In the genomic region with DNA sequence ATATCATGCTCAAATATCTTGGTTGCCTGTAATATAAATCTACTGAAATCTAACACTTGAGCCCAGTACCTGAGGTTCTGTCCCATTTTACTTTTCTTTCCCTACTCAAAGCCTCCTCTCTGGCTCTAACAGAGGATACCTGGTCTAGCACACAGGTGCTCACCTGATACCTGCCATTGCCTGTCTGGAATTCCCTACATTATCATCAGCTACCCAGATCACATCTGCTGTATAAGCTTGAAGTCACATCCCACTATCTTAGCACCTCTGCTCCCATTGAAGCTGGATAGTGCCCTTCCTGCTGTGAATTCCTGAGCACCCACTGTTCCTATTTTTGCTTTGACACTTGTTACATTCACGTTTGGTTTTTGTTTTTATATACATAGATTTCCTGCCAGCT, we compare ENCODE assay signal across 27 cellular contexts.
"Had no signal": no experiment of that assay in that cellular context is flagged by ENCODE, and none has a peak within 500 bp of the region (broad histone marks: within the 10 kb centered on the region; RNA-seq: fewer than 3 reads in every experiment).

No MANE protein-coding gene starts in this region.

- H3K4me1 Mint-ChIP-seq: mesothelial cell of epicardium, naive B cell had no signal

- H3K36me3 ChIP-seq: breast epithelium, ovary, prostate gland had no signal

- H3K9me3 Mint-ChIP-seq: central memory CD8-positive, alpha-beta T cell; dendritic cell treated with granulocyte-macrophage colony-stimulating factor and Interleukin-4, amounts not matched to agents 40 ng/mL and 50 ng/mL, for 4 days had no signal

- H3K27me3 Mint-ChIP-seq: activated CD8-positive, alpha-beta T cell treated with anti-CD3 and anti-CD28 coated beads for 36 hours; central memory CD8-positive, alpha-beta T cell; dendritic cell treated with granulocyte-macrophage colony-stimulating factor and Interleukin-4, amounts not matched to agents 40 ng/mL and 50 ng/mL, for 4 days; naive B cell; T-helper 17 cell had no signal

- ATAC-seq: activated CD8-positive, alpha-beta T cell treated with anti-CD3 and anti-CD28 coated beads for 36 hours; activated naive CD4-positive, alpha-beta T cell treated with anti-CD3 and anti-CD28 coated beads, Interleukin-2, amount 50 U/mL, for 72 hours; activated T-cell treated with anti-CD3 and anti-CD28 coated beads, Interleukin-2, amount 50 U/mL, for 4 hours; esophagus mucosa; heart left ventricle; left cardiac atrium; left ventricle myocardium superior; T-helper 17 cell had no signal

- DNase-seq: activated CD4-positive, alpha-beta T cell treated with anti-CD3 and anti-CD28 coated beads, Interleukin-2, amount 50 U/mL, for 1 hour; activated CD4-positive, CD25-positive, alpha-beta regulatory T cell treated with anti-CD3 and anti-CD28 coated beads, Interleukin-2, amount 50 U/mL, for 72 hours; activated CD8-positive, alpha-beta T cell treated with anti-CD3 and anti-CD28 coated beads for 36 hours; activated naive CD4-positive, alpha-beta T cell; activated T-cell treated with anti-CD3 and anti-CD28 coated beads, Interleukin-2, amount 50 U/mL, for 4 hours; endodermal cell; foreskin fibroblast; heart left ventricle; hypothalamus; left cardiac atrium; left ventricle myocardium superior; naive B cell; ovary; spleen; stimulated activated CD4-positive, alpha-beta T cell treated with anti-CD3 and anti-CD28 coated beads, Interleukin-2, amount 100 ng/mL, for 48 hours; stimulated activated naive CD4-positive, alpha-beta T cell treated with Interleukin-2 at 50 U/mL for 16 hours; T-helper 17 cell; T1000; WERI-Rb-1 had no signal

- H3K27me3 ChIP-seq: breast epithelium, heart left ventricle, ovary, spleen, tibial nerve had no signal

- H3K27ac ChIP-seq: breast epithelium, heart left ventricle, ovary, prostate gland, spleen, tibial nerve, WERI-Rb-1 had no signal

- H3K4me3 Mint-ChIP-seq: activated CD8-positive, alpha-beta T cell treated with anti-CD3 and anti-CD28 coated beads for 36 hours; activated T-cell treated with anti-CD3 and anti-CD28 coated beads, Interleukin-2, amount 50 U/mL, for 4 hours; central memory CD8-positive, alpha-beta T cell; dendritic cell treated with granulocyte-macrophage colony-stimulating factor and Interleukin-4, amounts not matched to agents 40 ng/mL and 50 ng/mL, for 4 days; endodermal cell; mesothelial cell of epicardium; naive B cell; T-helper 17 cell had no signal

- H3K4me1 ChIP-seq: breast epithelium, prostate gland had no signal

- H3K9me3 ChIP-seq: ovary, prostate gland had no signal

- H3K4me3 ChIP-seq: breast epithelium, heart left ventricle, ovary, prostate gland, spleen, tibial nerve had no signal

- H3K27ac Mint-ChIP-seq: activated CD8-positive, alpha-beta T cell treated with anti-CD3 and anti-CD28 coated beads for 36 hours; dendritic cell treated with granulocyte-macrophage colony-stimulating factor and Interleukin-4, amounts not matched to agents 40 ng/mL and 50 ng/mL, for 4 days; endodermal cell; mesothelial cell of epicardium; T-helper 17 cell had no signal
